Comparison of ENCODE assay signal across 8 cellular contexts in genomic region chr9:91207481-91207888, GRCh38.
DNase-seq lines count a peak whose midpoint lies in the region; ATAC-seq and TF ChIP-seq lines count a peak whose summit lies in the region.

No MANE protein-coding gene starts in this region.

- no peaks in the 10 kb centered on the region for H3K36me3 ChIP-seq in mucosa of descending colon (ENCODE audit: low read depth)

- ATAC-seq in HG02973 (IDR thresholded peaks at IDR 0.05; ENCODE audit: unreplicated experiment) (peak; percentile 27), mucosa of descending colon (peak; percentile 47), GM18867 (IDR thresholded peaks at IDR 0.05; ENCODE audit: unreplicated experiment) (no peak)

- intact Hi-C loops in mucosa of descending colon (cut with DNase I, micrococcal nuclease): no loop called here

- peaks cover 2% of the 10 kb centered on the region for H3K9me3 ChIP-seq in mucosa of descending colon

- TF ChIP-seq CTCF in mucosa of descending colon (IDR thresholded peaks at IDR 0.05): no peak

- DNase-seq in ELR (ENCODE audit: low read depth) (peak; percentile 52), amniotic epithelial cell (ENCODE audit: low read depth) (peak; percentile 91), mucosa of descending colon (no peak), COR-L47 (lab: John Stamatoyannopoulos, UW) (no peak), GM19240 (ENCODE audit: insufficient read length, low spot score) (no peak), C1 segment of cervical spinal cord (lab: John Stamatoyannopoulos, UW) (no peak)

- H3K4me1 ChIP-seq in mucosa of descending colon (ENCODE audit: low read depth): peaks cover 16% of the 10 kb centered on the region

- no peak overlapping the region for H3K4me3 ChIP-seq in mucosa of descending colon

Comparison
In these comparisons a context has a peak if more than half of its experiments do, and no peak if none do; other contexts are left out.
1. DNase-seq: peak in ELR (single experiment) and amniotic epithelial cell (single experiment); none in mucosa of descending colon (0 of 3), COR-L47 (single experiment), GM19240 (single experiment) and C1 segment of cervical spinal cord (0 of 14).